In genomic region chr11:94776351-94777321, GRCh38 we compare ENCODE assay signal across 9 cellular contexts. TPM values are rescaled to one million over a fixed set of nuclear protein-coding genes. Genes with fewer than 3 reads are reported as not detected.
DNase-seq lines count a peak whose midpoint lies in the region; ATAC-seq and TF ChIP-seq lines count a peak whose summit lies in the region.
"Had no signal": no experiment of that assay in that cellular context is flagged by ENCODE, and none has a peak within 500 bp of the region (broad histone marks: within the 10 kb centered on the region; RNA-seq: fewer than 3 reads in every experiment).

No MANE protein-coding gene starts in this region.

- POLR2A ChIA-PET in WTC11 (lab: Charles Lee) = no interaction called here

- no peak overlapping the region; a peak in 1 of 22 replicates for H3K27ac ChIP-seq in BLaER1 treated with 17β-estradiol and CSF1 and Interleukin-3, amounts not matched to agents 10 nM and 100 nM

- H3K4me1 ChIP-seq in BLaER1 treated with 17β-estradiol and CSF1 and Interleukin-3, amounts not matched to agents 10 nM and 100 nM = peaks cover 25 to 44% (median 35%) of the 10 kb centered on the region in 10 experiments

- H3K9me3 ChIP-seq in BLaER1 treated with 17β-estradiol and CSF1 and Interleukin-3, amounts not matched to agents 10 nM and 100 nM (replicated peaks in 1 of 11) = peaks cover 0 to 16% (median 8%) of the 10 kb centered on the region in 11 experiments; a peak in 11 of 22 replicates

- DNase-seq in HT1080 (ENCODE audit: low read depth) (peak; percentile 80), WTC11 (ENCODE audit: low spot score) (no peak), lung microvascular endothelial cell (ENCODE audit: low read depth in 2 of 2) (peak; percentile 53 to 57), cerebellar cortex (ENCODE audit: low spot score) (no peak), RKO (ENCODE audit: low spot score) (no peak)

- peak overlapping the region; percentile 4 to 41 (median 24); a peak in 16 of 22 replicates for H3K4me2 ChIP-seq in BLaER1 treated with 17β-estradiol and CSF1 and Interleukin-3, amounts not matched to agents 10 nM and 100 nM

- no peaks in the 10 kb centered on the region for H3K27me3 Mint-ChIP-seq in WTC11 (ENCODE audit: low read depth)
- H3K27me3 Mint-ChIP-seq: dendritic cell treated with granulocyte-macrophage colony-stimulating factor and Interleukin-4, amounts not matched to agents 40 ng/mL and 50 ng/mL, for 4 days had no signal

- H3K9ac ChIP-seq in BLaER1 treated with 17β-estradiol and CSF1 and Interleukin-3, amounts not matched to agents 10 nM and 100 nM = no peak overlapping the region

- H3K9me3 Mint-ChIP-seq in WTC11 = peaks cover 8% of the 10 kb centered on the region
- H3K9me3 Mint-ChIP-seq: dendritic cell treated with granulocyte-macrophage colony-stimulating factor and Interleukin-4, amounts not matched to agents 40 ng/mL and 50 ng/mL, for 4 days had no signal

- no peaks in the 10 kb centered on the region for H3K27me3 ChIP-seq in BLaER1 treated with 17β-estradiol and CSF1 and Interleukin-3, amounts not matched to agents 10 nM and 100 nM

- H3K4me1 Mint-ChIP-seq in WTC11 = peaks cover 60% of the 10 kb centered on the region

- peak; percentile 64 for ATAC-seq in WTC11
- no peak for ATAC-seq in GM19452 (IDR thresholded peaks at IDR 0.05; ENCODE audit: unreplicated experiment)
- ATAC-seq in HG02623 (IDR thresholded peaks at IDR 0.05; ENCODE audit: unreplicated experiment) = no peak

- TF ChIP-seq CTCF in WTC11 (IDR thresholded peaks at IDR 0.05) = no peak

- CTCF ChIA-PET in WTC11 (lab: Charles Lee) = interaction anchor here (1.0 to 2.2 kb wide), 3 partner anchors 10 to 35 kb away, joined by 3 to 11 read pairs (median 3); no protein-coding TSS in a partner anchor

- H3K27ac Mint-ChIP-seq in WTC11 = 0 out of 2 replicates have a peak overlapping the region, but pooled peaks have one; percentile 2
- H3K27ac Mint-ChIP-seq: dendritic cell treated with granulocyte-macrophage colony-stimulating factor and Interleukin-4, amounts not matched to agents 40 ng/mL and 50 ng/mL, for 4 days had no signal

- no peak overlapping the region for H3K4me3 ChIP-seq in BLaER1 treated with 17β-estradiol and CSF1 and Interleukin-3, amounts not matched to agents 10 nM and 100 nM

- H3K4me3 Mint-ChIP-seq in WTC11 = no peak overlapping the region
- H3K4me3 Mint-ChIP-seq: dendritic cell treated with granulocyte-macrophage colony-stimulating factor and Interleukin-4, amounts not matched to agents 40 ng/mL and 50 ng/mL, for 4 days had no signal

- H4K20me1 ChIP-seq in BLaER1 treated with 17β-estradiol and CSF1 and Interleukin-3, amounts not matched to agents 10 nM and 100 nM = peaks cover 0 to 86% (median 67%) of the 10 kb centered on the region in 11 experiments; a peak in 16 of 22 replicates

- peaks cover 0 to 7% (median 4%) of the 10 kb centered on the region in 11 experiments; a peak in 4 of 22 replicates for H3K36me3 ChIP-seq in BLaER1 treated with 17β-estradiol and CSF1 and Interleukin-3, amounts not matched to agents 10 nM and 100 nM

- H3K36me3 Mint-ChIP-seq in WTC11 = peaks cover 7% of the 10 kb centered on the region

TF ChIP-seq in WTC11, 78 proteins besides CTCF, POLR2A, EP300 and RAD21:
- no peak for TF ChIP-seq ERG (CRISPR knock-in tag; IDR thresholded peaks at IDR 0.05)
- no peak for TF ChIP-seq ZNF263 (CRISPR knock-in tag; IDR thresholded peaks at IDR 0.05; ENCODE audit: low read depth)
- 0 out of 2 replicates have a peak, but pooled peaks have one; percentile 24 for TF ChIP-seq TEAD1 (CRISPR knock-in tag; IDR thresholded peaks at IDR 0.05)
- TF ChIP-seq ETV6 (CRISPR knock-in tag; IDR thresholded peaks at IDR 0.05) = peak; percentile 59; the same call in 1 of the 2 replicates
- TF ChIP-seq USF2 (CRISPR knock-in tag; IDR thresholded peaks at IDR 0.05) = peak; percentile 58
- TF ChIP-seq GRHL2 (CRISPR knock-in tag; IDR thresholded peaks at IDR 0.05; ENCODE audit: insufficient replicate concordance, severe bottlenecking) = no peak

RNA-seq across cellular contexts. Expression of gene AMOTL1, which starts 8.5 kb away (rescaled TPM):
- total RNA-seq in HT1080 (2014; rRNA removed; shearing (Covaris generic)) = 28.6 and 30.7 TPM in 2 replicates
- polyA plus RNA-seq in HT1080 (2015; cell fraction: cytosol; rRNA removed) = 19.5 and 23.6 TPM in 2 replicates
- polyA plus RNA-seq in HT1080 (2015; cell fraction: nucleus; rRNA removed) = 47.1 and 48.9 TPM in 2 replicates
- total RNA-seq in WTC11 (2021) = 23.4 to 39.8 TPM (median 26.4 TPM) in 3 replicates
- 29.8 and 31.8 TPM in 2 replicates for total RNA-seq in lung microvascular endothelial cell

Comparison
In these comparisons a context has a peak if more than half of its experiments do, and no peak if none do; other contexts are left out.
1. DNase-seq: peak in HT1080 (single experiment) and lung microvascular endothelial cell (2 of 2); none in WTC11 (single experiment), cerebellar cortex (single experiment) and RKO (single experiment).